8 cellular contexts compared by ENCODE assay signal in the genomic region with DNA sequence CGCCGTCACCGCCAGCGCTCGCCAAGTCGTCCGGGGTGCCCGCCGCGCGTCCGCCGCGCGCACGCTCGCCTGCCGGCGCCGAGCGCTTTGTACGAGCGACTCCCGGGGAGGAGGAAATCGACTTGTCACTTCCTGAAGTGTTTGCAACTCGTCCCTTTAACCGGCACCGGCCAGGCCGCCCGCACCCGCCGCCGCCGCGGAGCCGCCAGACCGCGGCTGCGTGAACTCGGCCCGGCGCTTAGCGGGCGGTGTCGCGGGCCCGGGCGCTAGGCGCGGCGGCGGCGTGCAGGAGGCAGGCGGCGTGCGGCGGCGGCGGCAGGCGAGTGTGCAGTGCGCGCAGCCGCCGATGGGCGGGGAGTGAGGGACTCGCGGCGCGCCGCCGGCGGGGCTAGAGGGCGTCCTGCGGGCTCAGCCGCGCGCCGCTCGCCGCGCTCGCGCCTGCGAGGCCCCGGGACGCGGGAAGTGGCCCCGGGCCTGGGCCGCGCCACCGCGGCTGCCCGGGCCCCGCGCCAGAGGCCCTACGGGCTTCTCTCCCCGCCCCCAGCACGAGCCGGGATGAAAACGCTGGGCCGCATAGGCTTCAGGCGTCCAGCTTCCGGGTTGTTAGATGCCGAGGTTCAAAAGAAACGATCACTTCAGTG. TPM values are rescaled to one million over a fixed set of nuclear protein-coding genes. Genes with fewer than 3 reads are reported as not detected.
A peak's percentile ranks its signal among the peaks of the same experiment; 100 is the strongest.
DNase-seq lines count a peak whose midpoint lies in the region; ATAC-seq and TF ChIP-seq lines count a peak whose summit lies in the region.

A gene with protein sequence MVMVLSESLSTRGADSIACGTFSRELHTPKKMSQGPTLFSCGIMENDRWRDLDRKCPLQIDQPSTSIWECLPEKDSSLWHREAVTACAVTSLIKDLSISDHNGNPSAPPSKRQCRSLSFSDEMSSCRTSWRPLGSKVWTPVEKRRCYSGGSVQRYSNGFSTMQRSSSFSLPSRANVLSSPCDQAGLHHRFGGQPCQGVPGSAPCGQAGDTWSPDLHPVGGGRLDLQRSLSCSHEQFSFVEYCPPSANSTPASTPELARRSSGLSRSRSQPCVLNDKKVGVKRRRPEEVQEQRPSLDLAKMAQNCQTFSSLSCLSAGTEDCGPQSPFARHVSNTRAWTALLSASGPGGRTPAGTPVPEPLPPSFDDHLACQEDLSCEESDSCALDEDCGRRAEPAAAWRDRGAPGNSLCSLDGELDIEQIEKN (minus strand): TSS at position 332 of the 641 bp plus-strand sequence. CDS start 37,665 bp downstream, outside the sequence.

- no peaks in the 10 kb centered on the region for H3K36me3 ChIP-seq in duodenal mucosa (ENCODE audit: control insufficient read depth in 1 of 2, insufficient read depth in 2 of 2, low read length in 2 of 2)

- peak; percentile 88 for DNase-seq in ACHN
- peak; percentile 44 for DNase-seq in NCI-H446 treated with DMSO at 0.1 percent for 48 hours (lab: John Stamatoyannopoulos, UW)
- peak; percentile 73 to 79 for DNase-seq in activated CD4-positive, alpha-beta T cell treated with anti-CD3 and anti-CD28 coated beads, Interleukin-2, amount 50 U/mL, for 48 hours
- DNase-seq in lower leg skin (ENCODE audit: low spot score in 2 of 2): peak in 1 of 2 donors; percentile 95
- DNase-seq in stimulated activated CD4-positive, alpha-beta T cell treated with anti-CD3 and anti-CD28 coated beads, Interleukin-4, amount 100 ng/mL, for 4 hours: peak; percentile 78 to 81

- TF ChIP-seq POLR2A in lower leg skin (IDR thresholded peaks at IDR 0.05): no peak

- ATAC-seq in GM18519 (IDR thresholded peaks at IDR 0.05; ENCODE audit: low FRiP score, unreplicated experiment) (peak; percentile 54), HG03039 (IDR thresholded peaks at IDR 0.05; ENCODE audit: unreplicated experiment) (peak; percentile 70)

- WGBS in lower leg skin, 2 donors: 0 to 1% methylated on average over 49 to 67 of the region's 105 CpGs

- intact Hi-C loops in lower leg skin (cut with DNase I; ENCODE audit: low total_unique reads): no loop called here

- H3K9me3 ChIP-seq in duodenal mucosa (ENCODE audit: control insufficient read depth in 1 of 2, low read length in 2 of 2): no peaks in the 10 kb centered on the region

- peak within 1 kb of the TSS; percentile 61 to 64 for H3K9ac ChIP-seq in duodenal mucosa (ENCODE audit: low read depth in 1 of 2, low read length in 2 of 2)

- peak within 1 kb of the TSS; percentile 74 to 93 for H3K4me3 ChIP-seq in duodenal mucosa (ENCODE audit: low read depth in 1 of 2, low read length in 2 of 2)
- H3K4me3 ChIP-seq in lower leg skin (ENCODE audit: low read depth, poor library complexity, severe bottlenecking): peak within 1 kb of the TSS; percentile 72

- in situ Hi-C loops in ACHN (cut with HindIII; ENCODE audit: low pct_ligation_motif_present, low pct_unique_long_range_greater_than_20kb, low sequenced_read_pairs): no loop called here

- TF ChIP-seq CTCF in lower leg skin (IDR thresholded peaks at IDR 0.05): no peak

- peaks cover 68 to 75% of the 10 kb centered on the region in 2 donors for H3K4me1 ChIP-seq in duodenal mucosa (ENCODE audit: control insufficient read depth in 1 of 2, insufficient read depth in 2 of 2, low read length in 2 of 2)

- peak within 1 kb of the TSS; percentile 64 for H3K27ac ChIP-seq in duodenal mucosa (ENCODE audit: low read depth, low read length)

- no peaks in the 10 kb centered on the region for H3K27me3 ChIP-seq in duodenal mucosa (ENCODE audit: control insufficient read depth in 1 of 2, insufficient read depth in 2 of 2, low read length in 2 of 2)

RNA-seq across cellular contexts. Expression of the gene that starts here (rescaled TPM):
- total RNA-seq in lower leg skin: 10 to 100 TPM; 41.5 to 69.1 (median 58.2) TPM
